ENCODE assay signal across 13 cellular contexts in the genomic region with DNA sequence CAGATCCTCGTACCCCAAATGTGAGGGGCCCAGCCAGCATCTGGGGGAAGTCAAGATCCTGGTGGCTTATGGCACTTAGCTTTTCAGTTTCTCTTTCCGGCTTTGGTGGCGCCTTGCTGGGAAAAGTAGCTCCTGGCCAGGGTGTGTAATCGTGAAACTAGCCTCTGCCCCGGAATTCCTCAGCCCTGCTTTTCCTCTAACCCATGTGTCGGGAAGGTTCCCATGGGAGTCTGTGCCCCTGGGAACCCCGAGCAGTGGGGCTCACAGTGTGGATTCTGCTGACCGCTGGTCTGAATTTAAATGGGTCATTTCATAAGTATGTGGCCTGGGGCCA. TPM values are rescaled to one million over a fixed set of nuclear protein-coding genes. Genes with fewer than 3 reads are reported as not detected.
DNase-seq lines count a peak whose midpoint lies in the region; ATAC-seq, FAIRE-seq and TF ChIP-seq lines count a peak whose summit lies in the region.
"Had no signal": no experiment of that assay in that cellular context is flagged by ENCODE, and none has a peak within 500 bp of the region (broad histone marks: within the 10 kb centered on the region; RNA-seq: fewer than 3 reads in every experiment).

No MANE protein-coding gene starts in this region.

- H2AFZ ChIP-seq in H1 (ENCODE audit: low read length): no peak overlapping the region
- H2AFZ ChIP-seq in trophoblast cell (ENCODE audit: insufficient read depth, low read length, poor library complexity): no peak overlapping the region
- H2AFZ ChIP-seq: neural progenitor cell had no signal

- H3K4me1 ChIP-seq in BLaER1: peaks cover 61% of the 10 kb centered on the region
- H3K4me1 ChIP-seq in H1 (replicated peaks in 1 of 4; ENCODE audit: control insufficient read depth in 3 of 4, insufficient read depth in 4 of 4, low read length in 3 of 4): peaks cover 0 to 14% (median 4%) of the 10 kb centered on the region in 4 experiments; a peak in 4 of 7 replicates
- peaks cover 19 to 28% of the 10 kb centered on the region in 2 experiments for H3K4me1 ChIP-seq in trophoblast cell (ENCODE audit: control insufficient read depth in 1 of 2, insufficient read depth in 2 of 2, low read length in 2 of 2)

- no peak overlapping the region for H2BK15ac ChIP-seq in H1 (ENCODE audit: low read length)

- H3K4me2 ChIP-seq in BLaER1 (peak overlapping the region; percentile 81), H1 (ENCODE audit: insufficient read depth in 1 of 2, low read depth in 2 of 2, low read length in 2 of 2) (no peak overlapping the region), trophoblast cell (ENCODE audit: low read length) (no peak overlapping the region)
- H3K4me2 ChIP-seq: neural progenitor cell had no signal

- ATAC-seq in activated CD4-positive, CD25-positive, alpha-beta regulatory T cell treated with anti-CD3 and anti-CD28 coated beads, Interleukin-2, amount 50 U/mL, for 24 hours: no peak

- H2AK5ac ChIP-seq in H1 (ENCODE audit: low read depth, low read length) (peak overlapping the region; percentile 56; the same call in 1 of the 2 replicates), trophoblast cell (ENCODE audit: low read length) (no peak overlapping the region)

- 0 out of 2 replicates have a peak overlapping the region, but pooled peaks have one; percentile 77 for H2BK12ac ChIP-seq in H1 (ENCODE audit: low read depth, low read length)
- H2BK12ac ChIP-seq in trophoblast cell (ENCODE audit: low read length): peak overlapping the region; percentile 22

- TF ChIP-seq POLR2A in H1 (IDR thresholded peaks at IDR 0.05; ENCODE audit: control extremely low read depth in 1 of 2, low read depth in 2 of 2, low read length in 2 of 2): no peak

- H2BK5ac ChIP-seq in H1 (ENCODE audit: low read depth, low read length) (peak overlapping the region; percentile 79), trophoblast cell (ENCODE audit: low read depth, low read length, poor library complexity) (no peak overlapping the region)

- H3K27ac ChIP-seq in BLaER1 (no peak overlapping the region; the same call in 1 of the 2 replicates), H1 (ENCODE audit: low read depth, low read length) (no peak overlapping the region), trophoblast cell (ENCODE audit: low read depth, low read length) (no peak overlapping the region)
- H3K27ac ChIP-seq: neural progenitor cell had no signal

- TF ChIP-seq RAD21 in H1 (IDR thresholded peaks at IDR 0.05 in 1 of 2, conservative IDR thresholded peaks at IDR 0.05 in 1 of 2; ENCODE audit: low read depth in 2 of 2, low read length in 2 of 2): no peak

- H2BK20ac ChIP-seq in H1 (ENCODE audit: low read length): peak overlapping the region; percentile 23; the same call in 1 of the 2 replicates

- WGBS in H1 (ENCODE audit: extremely low coverage in 1 of 2, insufficient coverage in 1 of 2, insufficient read length in 1 of 2, insufficient replicate concordance in 2 of 2, low coverage in 1 of 2, low lambda C conversion rate in 2 of 2, missing lambda C conversion rate in 1 of 2), 2 experiments: 88% methylated on average over 8 of the region's 8 CpGs; no CpG with 5 or more reads in 1 of the 2 experiments
- WGBS in trophoblast cell (ENCODE audit: extremely low coverage, insufficient coverage, insufficient read length): no CpG with 5 or more reads among the region's 8 CpGs

- no peak overlapping the region for H3K56ac ChIP-seq in H1 (replicated peaks; ENCODE audit: insufficient read length, low read depth, low read length)

- peak; percentile 29 for DNase-seq in GM03348 (ENCODE audit: low spot score)
- no peak for DNase-seq in H1 (ENCODE audit: low read depth in 1 of 2, low spot score in 2 of 2)
- no peak for DNase-seq in trophoblast cell
- DNase-seq in NCI-H526 (lab: John Stamatoyannopoulos, UW): no peak
- DNase-seq in activated CD8-positive, alpha-beta memory T cell treated with anti-CD3 and anti-CD28 coated beads, Interleukin-2, amount 50 U/mL, for 4 hours: no peak
- DNase-seq in DMS 273 treated with DMSO at 0.1 percent for 48 hours (lab: John Stamatoyannopoulos, UW): no peak
- DNase-seq: DMS153, KG1, NCI-H2081 had no signal

- H3K4me3 ChIP-seq in BLaER1 (no peak overlapping the region), H1 (ENCODE audit: extremely low read depth in 1 of 4, insufficient read depth in 2 of 4, low read depth in 3 of 4, low read length in 4 of 4) (no peak overlapping the region), trophoblast cell (ENCODE audit: low read depth, low read length) (no peak overlapping the region)
- H3K4me3 ChIP-seq: neural progenitor cell had no signal

- H3K23me2 ChIP-seq in H1 (ENCODE audit: low read depth, low read length): peaks cover 13% of the 10 kb centered on the region

- FAIRE-seq in H1 (lab: Jason Lieb, UNC): no peak

- no peak overlapping the region for H4K12ac ChIP-seq in trophoblast cell (ENCODE audit: low read depth, low read length)

- no peaks in the 10 kb centered on the region for H3K36me3 ChIP-seq in BLaER1
- H3K36me3 ChIP-seq in H1 (ENCODE audit: control insufficient read depth in 2 of 4, insufficient read depth in 4 of 4, low read length in 3 of 4): peaks cover 0 to 3% (median 0%) of the 10 kb centered on the region in 4 experiments; a peak in 1 of 8 replicates
- no peaks in the 10 kb centered on the region for H3K36me3 ChIP-seq in trophoblast cell (ENCODE audit: control insufficient read depth in 1 of 2, insufficient read depth in 2 of 2, low read length in 2 of 2)
- H3K36me3 ChIP-seq: esophagus muscularis mucosa, neural progenitor cell had no signal

- CTCF ChIA-PET in H1 (lab: Charles Lee; ENCODE audit: partially characterized antibody): interaction anchor here (0.7 to 6.8 kb wide), 11 partner anchors 11 to 295 kb away, joined by 3 to 79 read pairs (median 5); a partner anchor contains a TSS

- H4K20me1 ChIP-seq in BLaER1: peaks cover 14% of the 10 kb centered on the region
- peaks cover 1 to 8% of the 10 kb centered on the region in 2 experiments for H4K20me1 ChIP-seq in H1 (replicated peaks in 1 of 2; ENCODE audit: control insufficient read depth in 1 of 2, insufficient read depth in 2 of 2, low read length in 2 of 2)

- H3K9me3 ChIP-seq in BLaER1: no peaks in the 10 kb centered on the region
- H3K9me3 ChIP-seq in H1 (ENCODE audit: insufficient read depth in 2 of 2, low read depth in 1 of 2, low read length in 1 of 2): no peaks in the 10 kb centered on the region
- peaks cover 2% of the 10 kb centered on the region for H3K9me3 ChIP-seq in trophoblast cell (ENCODE audit: insufficient read depth, low read depth, low read length)
- H3K9me3 ChIP-seq: esophagus muscularis mucosa had no signal

- H3K9ac ChIP-seq in BLaER1: 0 out of 2 replicates have a peak overlapping the region, but pooled peaks have one; percentile 21
- H3K9ac ChIP-seq in H1 (replicated peaks in 1 of 4; ENCODE audit: extremely low read depth in 1 of 4, low read depth in 3 of 4, low read length in 3 of 4): no peak overlapping the region
- no peak overlapping the region for H3K9ac ChIP-seq in trophoblast cell (ENCODE audit: low read length)
- H3K9ac ChIP-seq: neural progenitor cell had no signal

- H3K79me2 ChIP-seq in H1 (ENCODE audit: control insufficient read depth in 1 of 2, insufficient read depth in 2 of 2, low read length in 2 of 2) (peaks cover 0 to 13% of the 10 kb centered on the region in 2 experiments; a peak in 2 of 4 replicates), trophoblast cell (ENCODE audit: control insufficient read depth, insufficient read depth, low read length, poor library complexity) (peaks cover 18% of the 10 kb centered on the region)

- POLR2A ChIA-PET in H1 (lab: Charles Lee; ENCODE audit: partially characterized antibody): interaction anchor here (1.4 to 2.7 kb wide), 3 partner anchors 14 to 100 kb away, joined by 3 to 11 read pairs (median 6); a partner anchor contains a TSS

- no peak overlapping the region for H3K4ac ChIP-seq in H1 (replicated peaks; ENCODE audit: insufficient read length, low read depth, low read length)
- H3K4ac ChIP-seq in trophoblast cell (ENCODE audit: low read depth, low read length): no peak overlapping the region

- TF ChIP-seq EP300 in H1 (IDR thresholded peaks at IDR 0.05; ENCODE audit: borderline replicate concordance in 1 of 2, low read depth in 2 of 2, low read length in 2 of 2): no peak

- H3K14ac ChIP-seq in H1 (ENCODE audit: insufficient read length) (no peak overlapping the region), trophoblast cell (ENCODE audit: low read length) (no peak overlapping the region)

- H4K5ac ChIP-seq in H1 (ENCODE audit: insufficient read length, low read depth, low read length): no peak overlapping the region

- H4K91ac ChIP-seq in H1 (replicated peaks; ENCODE audit: insufficient read length, low read length) (no peak overlapping the region), trophoblast cell (ENCODE audit: low read depth, low read length) (no peak overlapping the region)

- H3K27me3 ChIP-seq in BLaER1: no peaks in the 10 kb centered on the region
- no peaks in the 10 kb centered on the region; a peak in 2 of 7 replicates for H3K27me3 ChIP-seq in H1 (replicated peaks in 1 of 4; ENCODE audit: control insufficient read depth in 3 of 4, extremely low read depth in 1 of 4, insufficient read depth in 3 of 4, low read length in 3 of 4)
- no peaks in the 10 kb centered on the region for H3K27me3 ChIP-seq in trophoblast cell (ENCODE audit: insufficient read depth, low read length)

- TF ChIP-seq CTCF in H1 (IDR thresholded peaks at IDR 0.05; ENCODE audit: control extremely low read depth in 1 of 3, insufficient read depth in 1 of 3, low read depth in 1 of 3, low read length in 3 of 3): no peak

- no peak overlapping the region for H2BK120ac ChIP-seq in H1 (replicated peaks; ENCODE audit: low read depth, low read length)
- no peak overlapping the region for H2BK120ac ChIP-seq in trophoblast cell (ENCODE audit: insufficient read depth, low read length, poor library complexity)

- H4K8ac ChIP-seq in H1 (ENCODE audit: extremely low read depth, insufficient read depth, low read length) (no peak overlapping the region), trophoblast cell (ENCODE audit: low read depth, low read length) (no peak overlapping the region)

- H3K23ac ChIP-seq in H1 (ENCODE audit: insufficient read length) (no peak overlapping the region), trophoblast cell (ENCODE audit: low read length) (no peak overlapping the region)

- H3K18ac ChIP-seq in H1 (ENCODE audit: extremely low read depth, low read length): peak overlapping the region; percentile 29; the same call in 1 of the 2 replicates
- no peak overlapping the region for H3K18ac ChIP-seq in trophoblast cell (ENCODE audit: low read length)

- H3K79me1 ChIP-seq in H1 (ENCODE audit: low read depth, low read length) (no peaks in the 10 kb centered on the region), trophoblast cell (ENCODE audit: low read length) (peaks cover 25% of the 10 kb centered on the region)

RNA-seq across cellular contexts. Expression of a gene that starts 3.3 kb away (rescaled TPM):
- total RNA-seq in H1 (2021; fragmentation: NEBNext Ultra II Directional; extraction: Animal tissue kit (Norgen Biotek cat#: 25700)): 48.9 and 49.8 TPM in 2 replicates
- polyA plus RNA-seq in H1 (2011; rRNA removed): 21.0 and 46.5 TPM in 2 replicates
- polyA plus RNA-seq in H1 (2011; cell fraction: cytosol; rRNA removed): 17.0 TPM
- polyA plus RNA-seq in H1 (2011; cell fraction: nucleus; rRNA removed): 36.0 TPM
- polyA plus RNA-seq in H1 (2012, experiment 1 of 2): 9.9 to 28.9 TPM (median 25.5 TPM) in 4 replicates
- polyA plus RNA-seq in H1 (2012, experiment 2 of 2): 20.5 TPM
- 83.3 TPM for polyA plus RNA-seq in H1 (2013, experiment 1 of 2)
- 90.5 TPM for polyA plus RNA-seq in H1 (2013, experiment 2 of 2)
- 1.7 and 4.1 TPM in 2 replicates for polyA minus RNA-seq in H1 (2011; rRNA and poly(A)+ RNA removed)
- polyA minus RNA-seq in H1 (2011; cell fraction: cytosol; rRNA and poly(A)+ RNA removed): 22.5 TPM
- polyA minus RNA-seq in H1 (2011; cell fraction: nucleus; rRNA and poly(A)+ RNA removed): 60.0 TPM
- polyA plus RNA-seq in trophoblast cell (2013): 52.7 and 59.0 TPM in 2 replicates

RNA-seq across cellular contexts. Expression of a gene that starts 9.9 kb away (rescaled TPM):
- total RNA-seq in H1 (2021; fragmentation: NEBNext Ultra II Directional; extraction: Animal tissue kit (Norgen Biotek cat#: 25700)): not detected in 2 replicates
- not detected in 2 replicates for polyA plus RNA-seq in H1 (2011; rRNA removed)
- not detected for polyA plus RNA-seq in H1 (2011; cell fraction: cytosol; rRNA removed)
- polyA plus RNA-seq in H1 (2011; cell fraction: nucleus; rRNA removed): not detected
- not detected in 4 replicates for polyA plus RNA-seq in H1 (2012, experiment 1 of 2)
- not detected for polyA plus RNA-seq in H1 (2012, experiment 2 of 2)
- polyA plus RNA-seq in H1 (2013, experiment 1 of 2): not detected
- polyA plus RNA-seq in H1 (2013, experiment 2 of 2): not detected
- not detected in 2 replicates for polyA minus RNA-seq in H1 (2011; rRNA and poly(A)+ RNA removed)
- polyA minus RNA-seq in H1 (2011; cell fraction: cytosol; rRNA and poly(A)+ RNA removed): not detected
- polyA minus RNA-seq in H1 (2011; cell fraction: nucleus; rRNA and poly(A)+ RNA removed): not detected
- polyA plus RNA-seq in trophoblast cell (2013): not detected in 2 replicates
- total RNA-seq: esophagus muscularis mucosa had no signal

RNA-seq across cellular contexts. Expression of a gene that starts 14.2 kb away (rescaled TPM):
- total RNA-seq in H1 (2021; fragmentation: NEBNext Ultra II Directional; extraction: Animal tissue kit (Norgen Biotek cat#: 25700)): not detected in 2 replicates
- not detected in 2 replicates for polyA plus RNA-seq in H1 (2011; rRNA removed)
- not detected for polyA plus RNA-seq in H1 (2011; cell fraction: cytosol; rRNA removed)
- polyA plus RNA-seq in H1 (2011; cell fraction: nucleus; rRNA removed): not detected
- polyA plus RNA-seq in H1 (2012, experiment 1 of 2): not detected in 4 replicates
- not detected for polyA plus RNA-seq in H1 (2012, experiment 2 of 2)
- not detected for polyA plus RNA-seq in H1 (2013, experiment 1 of 2)
- not detected for polyA plus RNA-seq in H1 (2013, experiment 2 of 2)
- polyA minus RNA-seq in H1 (2011; rRNA and poly(A)+ RNA removed): not detected in 2 replicates
- polyA minus RNA-seq in H1 (2011; cell fraction: cytosol; rRNA and poly(A)+ RNA removed): not detected
- not detected for polyA minus RNA-seq in H1 (2011; cell fraction: nucleus; rRNA and poly(A)+ RNA removed)
- not detected in 2 replicates for polyA plus RNA-seq in trophoblast cell (2013)
- total RNA-seq: esophagus muscularis mucosa had no signal

RNA-seq across cellular contexts. Expression of a gene that starts 17.0 kb away (rescaled TPM):
- total RNA-seq in H1 (2021; fragmentation: NEBNext Ultra II Directional; extraction: Animal tissue kit (Norgen Biotek cat#: 25700)): not detected in 2 replicates
- not detected in 2 replicates for polyA plus RNA-seq in H1 (2011; rRNA removed)
- polyA plus RNA-seq in H1 (2011; cell fraction: cytosol; rRNA removed): not detected
- polyA plus RNA-seq in H1 (2011; cell fraction: nucleus; rRNA removed): not detected
- not detected in 4 replicates for polyA plus RNA-seq in H1 (2012, experiment 1 of 2)
- not detected for polyA plus RNA-seq in H1 (2012, experiment 2 of 2)
- polyA plus RNA-seq in H1 (2013, experiment 1 of 2): not detected
- polyA plus RNA-seq in H1 (2013, experiment 2 of 2): not detected
- not detected in 2 replicates for polyA minus RNA-seq in H1 (2011; rRNA and poly(A)+ RNA removed)
- polyA minus RNA-seq in H1 (2011; cell fraction: cytosol; rRNA and poly(A)+ RNA removed): not detected
- not detected for polyA minus RNA-seq in H1 (2011; cell fraction: nucleus; rRNA and poly(A)+ RNA removed)
- not detected in 2 replicates for polyA plus RNA-seq in trophoblast cell (2013)
- total RNA-seq: esophagus muscularis mucosa had no signal

RNA-seq across cellular contexts. Expression of a gene that starts 21.9 kb away (rescaled TPM):
- 0.82 and 0.92 TPM in 2 replicates for total RNA-seq in H1 (2021; fragmentation: NEBNext Ultra II Directional; extraction: Animal tissue kit (Norgen Biotek cat#: 25700))
- 0.54 TPM in 1 of 2 replicates, not detected in the other for polyA plus RNA-seq in H1 (2011; rRNA removed)
- polyA plus RNA-seq in H1 (2011; cell fraction: cytosol; rRNA removed): 0.65 TPM
- 0.47 TPM for polyA plus RNA-seq in H1 (2011; cell fraction: nucleus; rRNA removed)
- polyA plus RNA-seq in H1 (2012, experiment 1 of 2): 0.60 to 1.1 TPM in 2 of 4 replicates, not detected in the others
- not detected for polyA plus RNA-seq in H1 (2012, experiment 2 of 2)
- 1.3 TPM for polyA plus RNA-seq in H1 (2013, experiment 1 of 2)
- polyA plus RNA-seq in H1 (2013, experiment 2 of 2): 0.68 TPM
- polyA minus RNA-seq in H1 (2011; rRNA and poly(A)+ RNA removed): not detected in 2 replicates
- polyA minus RNA-seq in H1 (2011; cell fraction: cytosol; rRNA and poly(A)+ RNA removed): not detected
- polyA minus RNA-seq in H1 (2011; cell fraction: nucleus; rRNA and poly(A)+ RNA removed): not detected
- not detected in 2 replicates for polyA plus RNA-seq in trophoblast cell (2013)
- total RNA-seq: esophagus muscularis mucosa had no signal
